26 cellular contexts compared by ENCODE assay signal in the genomic region with DNA sequence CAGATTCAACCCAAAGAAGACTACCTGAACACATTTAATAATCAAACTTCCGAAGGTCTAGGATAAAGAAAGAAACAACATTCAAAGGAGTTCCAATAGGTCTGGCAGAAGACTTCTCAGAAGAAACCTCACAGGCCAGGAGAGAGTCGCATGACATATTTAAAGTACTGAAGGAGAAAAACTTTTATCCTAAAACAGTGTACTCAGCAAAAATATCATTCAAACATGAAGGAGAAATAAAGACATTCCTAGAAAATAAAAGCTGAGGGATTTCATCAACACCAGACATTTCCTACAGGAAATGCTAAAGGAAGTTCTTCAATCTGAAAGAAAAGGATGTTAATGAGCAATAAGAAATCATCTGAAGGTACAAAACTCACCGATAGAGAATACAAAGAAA.
"Had no signal": no experiment of that assay in that cellular context is flagged by ENCODE, and none has a peak within 500 bp of the region (broad histone marks: within the 10 kb centered on the region; RNA-seq: fewer than 3 reads in every experiment).

No MANE protein-coding gene starts in this region.

- H3K27me3 Mint-ChIP-seq: naive thymus-derived CD4-positive, alpha-beta T cell; natural killer cell treated with Interleukin-12 subunit alpha and Interleukin-12 subunit beta and Interleukin-15 and Interleukin-18, amount 100 ng/mL, for 72 hours; progenitor cell of endocrine pancreas; stimulated activated naive B cell treated with anti-CD40 and anti-IgM and Interleukin-4, amounts not matched to agents 10 μg/mL and 1 μg/mL and 100 μg/mL, for 72 hours had no signal

- H3K27ac Mint-ChIP-seq: immature natural killer cell; naive thymus-derived CD4-positive, alpha-beta T cell; progenitor cell of endocrine pancreas; stimulated activated naive B cell treated with anti-CD40 and anti-IgM and Interleukin-4, amounts not matched to agents 10 μg/mL and 1 μg/mL and 100 μg/mL, for 72 hours had no signal

- H3K27ac ChIP-seq: left lung, lower lobe of right lung, ovary, right atrium auricular region, skin epidermis, stomach, testis, thyroid gland, transverse colon, upper lobe of left lung, vagina had no signal

- H3K9me3 Mint-ChIP-seq: immature natural killer cell had no signal

- ATAC-seq: left colon; left lung; lower lobe of right lung; mucosa of descending colon; naive thymus-derived CD4-positive, alpha-beta T cell; natural killer cell treated with Interleukin-12 subunit alpha and Interleukin-12 subunit beta and Interleukin-15 and Interleukin-18, amount 100 ng/mL, for 72 hours; sciatic nerve; stimulated activated naive B cell treated with anti-CD40 and anti-IgM and Interleukin-4, amounts not matched to agents 10 μg/mL and 1 μg/mL and 100 μg/mL, for 72 hours; stimulated activated naive CD8-positive, alpha-beta T cell treated with anti-CD3 and anti-CD28 coated beads, Interleukin-15, Interleukin-2, amounts not matched to agents 100 U/mL and 50 U/mL, for 24 hours had no signal

- H3K36me3 Mint-ChIP-seq: natural killer cell treated with Interleukin-12 subunit alpha and Interleukin-12 subunit beta and Interleukin-15 and Interleukin-18, amount 100 ng/mL, for 72 hours had no signal

- H3K27me3 ChIP-seq: left lung, ovary, right atrium auricular region, stomach, testis, thyroid gland, transverse colon, upper lobe of left lung, vagina had no signal

- H3K9me3 ChIP-seq: ovary, right atrium auricular region, testis, thyroid gland, vagina had no signal

- H3K4me3 Mint-ChIP-seq: immature natural killer cell; naive thymus-derived CD4-positive, alpha-beta T cell; natural killer cell treated with Interleukin-12 subunit alpha and Interleukin-12 subunit beta and Interleukin-15 and Interleukin-18, amount 100 ng/mL, for 72 hours; stimulated activated naive B cell treated with anti-CD40 and anti-IgM and Interleukin-4, amounts not matched to agents 10 μg/mL and 1 μg/mL and 100 μg/mL, for 72 hours had no signal

- H3K4me1 ChIP-seq: left lung, lower lobe of right lung, right atrium auricular region, stomach, testis, thyroid gland, transverse colon, vagina had no signal

- H3K4me3 ChIP-seq: left lung, lower lobe of right lung, mucosa of descending colon, ovary, right atrium auricular region, skin epidermis, stomach, testis, thyroid gland, transverse colon, upper lobe of left lung, vagina had no signal

- H3K36me3 ChIP-seq: lower lobe of right lung, ovary, right atrium auricular region, thyroid gland, transverse colon, upper lobe of left lung had no signal

- DNase-seq: immature natural killer cell; kidney; left colon; left lung; lower lobe of right lung; midbrain; mucosa of descending colon; naive thymus-derived CD4-positive, alpha-beta T cell; ovary; stimulated activated CD4-positive, alpha-beta T cell treated with anti-CD3 and anti-CD28 coated beads, Interleukin-12 subunit alpha, Interleukin-12 subunit beta, amount 100 ng/mL, for 4 hours; stimulated activated CD4-positive, alpha-beta T cell treated with anti-CD3 and anti-CD28 coated beads, Interleukin-15, amount 100 ng/mL, for 24 hours; stimulated activated CD4-positive, alpha-beta T cell treated with anti-CD3 and anti-CD28 coated beads, Interleukin-2, amount 100 ng/mL, for 24 hours; stimulated activated CD4-positive, alpha-beta T cell treated with anti-CD3 and anti-CD28 coated beads, Interleukin-4, amount 100 ng/mL, for 1 hour; stimulated activated naive B cell treated with anti-CD40 and anti-IgM and Interleukin-4, amounts not matched to agents 10 μg/mL and 1 μg/mL and 100 μg/mL, for 72 hours; stimulated activated naive CD8-positive, alpha-beta T cell treated with anti-CD3 and anti-CD28 coated beads, Interleukin-15, Interleukin-2, amounts not matched to agents 100 U/mL and 50 U/mL, for 24 hours; stomach; testis; thyroid gland; transverse colon; upper lobe of left lung had no signal
